9 cellular contexts compared by ENCODE assay signal in genomic region chr5:140372971-140373487, GRCh38. TPM values are rescaled to one million over a fixed set of nuclear protein-coding genes. Genes with fewer than 3 reads are reported as not detected.
DNase-seq lines count a peak whose midpoint lies in the region; ATAC-seq and TF ChIP-seq lines count a peak whose summit lies in the region.
"Had no signal": no experiment of that assay in that cellular context is flagged by ENCODE, and none has a peak within 500 bp of the region (broad histone marks: within the 10 kb centered on the region; RNA-seq: fewer than 3 reads in every experiment).

No MANE protein-coding gene starts in this region.

- no peaks in the 10 kb centered on the region for H3K27me3 Mint-ChIP-seq in CD4-positive, alpha-beta T cell
- no peaks in the 10 kb centered on the region for H3K27me3 Mint-ChIP-seq in activated CD4-positive, alpha-beta T cell treated with anti-CD3 and anti-CD28 coated beads, Interleukin-2, amount 10 ng/mL, durations not matched to agents 7 days and 5 days
- H3K27me3 Mint-ChIP-seq in endothelial cell (ENCODE audit: unreplicated experiment) (peaks cover 10% of the 10 kb centered on the region), memory B cell (no peaks in the 10 kb centered on the region)
- no peaks in the 10 kb centered on the region for H3K27me3 Mint-ChIP-seq in stimulated activated naive B cell treated with anti-CD40 and anti-IgM and Interleukin-4, amounts not matched to agents 10 μg/mL and 1 μg/mL and 100 μg/mL, for 72 hours
- H3K27me3 Mint-ChIP-seq: IgD-negative memory B cell had no signal

- no peaks in the 10 kb centered on the region for H3K9me3 ChIP-seq in CD4-positive, alpha-beta T cell (ENCODE audit: control insufficient read depth, low read length)

- H3K4me1 Mint-ChIP-seq in CD4-positive, alpha-beta T cell (ENCODE audit: low read depth) = no peaks in the 10 kb centered on the region
- peaks cover 4% of the 10 kb centered on the region for H3K4me1 Mint-ChIP-seq in activated CD4-positive, alpha-beta T cell treated with anti-CD3 and anti-CD28 coated beads, Interleukin-2, amount 10 ng/mL, durations not matched to agents 7 days and 5 days
- H3K4me1 Mint-ChIP-seq in endothelial cell (ENCODE audit: unreplicated experiment) = peaks cover 12% of the 10 kb centered on the region
- H3K4me1 Mint-ChIP-seq in memory B cell = peaks cover 5% of the 10 kb centered on the region
- peaks cover 5 to 7% of the 10 kb centered on the region in 2 donors for H3K4me1 Mint-ChIP-seq in stimulated activated naive B cell treated with anti-CD40 and anti-IgM and Interleukin-4, amounts not matched to agents 10 μg/mL and 1 μg/mL and 100 μg/mL, for 72 hours

- peak in 7 of 10 experiments; percentile 10 to 25 (median 19) for DNase-seq in CD4-positive, alpha-beta T cell
- DNase-seq in NCI-H2227 (lab: John Stamatoyannopoulos, UW; ENCODE audit: unreplicated experiment) = peak; percentile 78
- peak; percentile 47 for DNase-seq in activated CD4-positive, alpha-beta T cell treated with anti-CD3 and anti-CD28 coated beads, Interleukin-2, amount 10 ng/mL, durations not matched to agents 7 days and 5 days
- DNase-seq in endothelial cell (ENCODE audit: low spot score) = peak; percentile 70
- DNase-seq in memory B cell (ENCODE audit: low spot score in 2 of 2) = peak; percentile 25 to 35
- peak; percentile 14 for DNase-seq in stimulated activated naive B cell treated with anti-CD40 and anti-IgM and Interleukin-4, amounts not matched to agents 10 μg/mL and 1 μg/mL and 100 μg/mL, for 72 hours

- intact Hi-C loops in CD4-positive, alpha-beta T cell (cut with DNase I, micrococcal nuclease) = loop anchor here (1.0 to 2.0 kb wide), 4 partner anchors 260 to 348 kb away; partner anchors contain the start of gene CD14 (in 1 of the 2)

- no peak overlapping the region for H3K27ac Mint-ChIP-seq in CD4-positive, alpha-beta T cell
- H3K27ac Mint-ChIP-seq in activated CD4-positive, alpha-beta T cell treated with anti-CD3 and anti-CD28 coated beads, Interleukin-2, amount 10 ng/mL, durations not matched to agents 7 days and 5 days = peak overlapping the region; percentile 33
- H3K27ac Mint-ChIP-seq in endothelial cell (ENCODE audit: unreplicated experiment) = peak overlapping the region; percentile 76
- H3K27ac Mint-ChIP-seq in memory B cell = no peak overlapping the region
- no peak overlapping the region for H3K27ac Mint-ChIP-seq in stimulated activated naive B cell treated with anti-CD40 and anti-IgM and Interleukin-4, amounts not matched to agents 10 μg/mL and 1 μg/mL and 100 μg/mL, for 72 hours
- H3K27ac Mint-ChIP-seq: IgD-negative memory B cell had no signal

- CTCF ChIA-PET in CD4-positive, alpha-beta T cell (lab: Charles Lee) = interaction anchor here (0.9 to 1.8 kb wide), 15 partner anchors 10 to 347 kb away, joined by 3 to 13 read pairs (median 4); partner anchors contain the start of genes ANKHD1, EIF4EBP3 and ZMAT2
- CTCF ChIA-PET in activated CD4-positive, alpha-beta T cell treated with anti-CD3 and anti-CD28 coated beads, Interleukin-2, amount 10 ng/mL, durations not matched to agents 7 days and 5 days (lab: Charles Lee) = interaction anchor here (0.6 to 3.2 kb wide), 19 partner anchors 9 to 1127 kb away, joined by 3 to 18 read pairs (median 4); partner anchors contain the start of genes CD14, HBEGF and SLC4A9

- H3K27me3 ChIP-seq in CD4-positive, alpha-beta T cell (ENCODE audit: control insufficient read depth, insufficient read depth, low read length) = no peaks in the 10 kb centered on the region

- H3K9me3 Mint-ChIP-seq in CD4-positive, alpha-beta T cell = no peaks in the 10 kb centered on the region
- no peaks in the 10 kb centered on the region for H3K9me3 Mint-ChIP-seq in activated CD4-positive, alpha-beta T cell treated with anti-CD3 and anti-CD28 coated beads, Interleukin-2, amount 10 ng/mL, durations not matched to agents 7 days and 5 days
- no peaks in the 10 kb centered on the region for H3K9me3 Mint-ChIP-seq in endothelial cell (ENCODE audit: unreplicated experiment)
- no peaks in the 10 kb centered on the region for H3K9me3 Mint-ChIP-seq in memory B cell
- H3K9me3 Mint-ChIP-seq in stimulated activated naive B cell treated with anti-CD40 and anti-IgM and Interleukin-4, amounts not matched to agents 10 μg/mL and 1 μg/mL and 100 μg/mL, for 72 hours = no peaks in the 10 kb centered on the region
- H3K9me3 Mint-ChIP-seq: IgD-negative memory B cell had no signal

- peak; percentile 66 for ATAC-seq in CD4-positive, alpha-beta T cell (ENCODE audit: poor library complexity)
- ATAC-seq in GM21423 (IDR thresholded peaks at IDR 0.05; ENCODE audit: unreplicated experiment) = peak; percentile 65
- peak; percentile 52 for ATAC-seq in memory B cell (ENCODE audit: low read depth)
- no peak for ATAC-seq in stimulated activated naive B cell treated with anti-CD40 and anti-IgM and Interleukin-4, amounts not matched to agents 10 μg/mL and 1 μg/mL and 100 μg/mL, for 72 hours (replicated peaks)
- ATAC-seq in GM19455 (IDR thresholded peaks at IDR 0.05; ENCODE audit: unreplicated experiment) = no peak

- POLR2A ChIA-PET in CD4-positive, alpha-beta T cell (lab: Charles Lee) = interaction anchor here (1.4 kb wide), 1 partner anchor 29 kb away, joined by 9 read pairs; the partner anchor contains the start of gene ANKHD1
- POLR2A ChIA-PET in activated CD4-positive, alpha-beta T cell treated with anti-CD3 and anti-CD28 coated beads, Interleukin-2, amount 10 ng/mL, durations not matched to agents 7 days and 5 days (lab: Charles Lee) = no interaction called here

- no peak overlapping the region for H3K27ac ChIP-seq in CD4-positive, alpha-beta T cell (ENCODE audit: low read depth, low read length)

- no peaks in the 10 kb centered on the region for H3K36me3 Mint-ChIP-seq in CD4-positive, alpha-beta T cell (ENCODE audit: low read depth)
- no peaks in the 10 kb centered on the region for H3K36me3 Mint-ChIP-seq in activated CD4-positive, alpha-beta T cell treated with anti-CD3 and anti-CD28 coated beads, Interleukin-2, amount 10 ng/mL, durations not matched to agents 7 days and 5 days (ENCODE audit: low read depth)
- H3K36me3 Mint-ChIP-seq in endothelial cell (ENCODE audit: low read depth, unreplicated experiment) (no peaks in the 10 kb centered on the region), memory B cell (peaks cover 3% of the 10 kb centered on the region)
- no peaks in the 10 kb centered on the region for H3K36me3 Mint-ChIP-seq in stimulated activated naive B cell treated with anti-CD40 and anti-IgM and Interleukin-4, amounts not matched to agents 10 μg/mL and 1 μg/mL and 100 μg/mL, for 72 hours
- H3K36me3 Mint-ChIP-seq: IgD-negative memory B cell had no signal

- no peak overlapping the region for H3K4me3 Mint-ChIP-seq in CD4-positive, alpha-beta T cell
- H3K4me3 Mint-ChIP-seq in activated CD4-positive, alpha-beta T cell treated with anti-CD3 and anti-CD28 coated beads, Interleukin-2, amount 10 ng/mL, durations not matched to agents 7 days and 5 days = no peak overlapping the region
- H3K4me3 Mint-ChIP-seq in endothelial cell (ENCODE audit: unreplicated experiment) = peak overlapping the region; percentile 51
- H3K4me3 Mint-ChIP-seq in memory B cell = no peak overlapping the region
- no peak overlapping the region for H3K4me3 Mint-ChIP-seq in stimulated activated naive B cell treated with anti-CD40 and anti-IgM and Interleukin-4, amounts not matched to agents 10 μg/mL and 1 μg/mL and 100 μg/mL, for 72 hours

- peak; percentile 83 for TF ChIP-seq CTCF in CD4-positive, alpha-beta T cell (IDR thresholded peaks at IDR 0.05)
- TF ChIP-seq CTCF in endothelial cell (IDR thresholded peaks at IDR 0.05; ENCODE audit: unreplicated experiment) = peak; percentile 78

RNA-seq across cellular contexts. Expression of gene SLC4A9, which starts 13.0 kb away (rescaled TPM):
- total RNA-seq in CD4-positive, alpha-beta T cell = not detected
- total RNA-seq in activated CD4-positive, alpha-beta T cell treated with anti-CD3 and anti-CD28 coated beads, Interleukin-2, amount 10 ng/mL, durations not matched to agents 7 days and 5 days = under 1 TPM; 0.35 to 0.44 TPM
- 0.23 TPM for total RNA-seq in endothelial cell (ENCODE audit: unreplicated experiment)

RNA-seq across cellular contexts. Expression of gene HBEGF, which starts 26.6 kb away (rescaled TPM):
- 1 to 10 TPM; 3.6 to 4.2 TPM for total RNA-seq in CD4-positive, alpha-beta T cell
- total RNA-seq in activated CD4-positive, alpha-beta T cell treated with anti-CD3 and anti-CD28 coated beads, Interleukin-2, amount 10 ng/mL, durations not matched to agents 7 days and 5 days = 10 to 100 TPM; 13.7 to 15.4 TPM
- total RNA-seq in endothelial cell (ENCODE audit: unreplicated experiment) = 22.6 TPM

RNA-seq across cellular contexts. Expression of gene ANKHD1, which starts 28.6 kb away (rescaled TPM):
- total RNA-seq in CD4-positive, alpha-beta T cell = 100 to 1,000 TPM; 202 to 212 TPM
- total RNA-seq in activated CD4-positive, alpha-beta T cell treated with anti-CD3 and anti-CD28 coated beads, Interleukin-2, amount 10 ng/mL, durations not matched to agents 7 days and 5 days = 100 to 1,000 TPM; 118 TPM
- 138 TPM for total RNA-seq in endothelial cell (ENCODE audit: unreplicated experiment)

Comparison
In these comparisons a context has a peak if more than half of its experiments do, and no peak if none do; other contexts are left out.
1. ATAC-seq: peak in CD4-positive, alpha-beta T cell (single experiment), GM21423 (single experiment) and memory B cell (single experiment); none in stimulated activated naive B cell treated with anti-CD40 and anti-IgM and Interleukin-4, amounts not matched to agents 10 μg/mL and 1 μg/mL and 100 μg/mL, for 72 hours (0 of 2) and GM19455 (single experiment).
2. DNase-seq: peak in every context shown above with its lines; median percentile 78 in NCI-H2227; 70 in endothelial cell; 47 in activated CD4-positive, alpha-beta T cell treated with anti-CD3 and anti-CD28 coated beads, Interleukin-2, amount 10 ng/mL, durations not matched to agents 7 days and 5 days; 30 in memory B cell; 19 in CD4-positive, alpha-beta T cell; 14 in stimulated activated naive B cell treated with anti-CD40 and anti-IgM and Interleukin-4, amounts not matched to agents 10 μg/mL and 1 μg/mL and 100 μg/mL, for 72 hours.
3. H3K27ac Mint-ChIP-seq: peak in activated CD4-positive, alpha-beta T cell treated with anti-CD3 and anti-CD28 coated beads, Interleukin-2, amount 10 ng/mL, durations not matched to agents 7 days and 5 days (single experiment) and endothelial cell (single experiment); none in CD4-positive, alpha-beta T cell (single experiment), memory B cell (single experiment) and stimulated activated naive B cell treated with anti-CD40 and anti-IgM and Interleukin-4, amounts not matched to agents 10 μg/mL and 1 μg/mL and 100 μg/mL, for 72 hours (single experiment).